ENCODE assay signal across 8 cellular contexts in genomic region chr5:150122158-150122510, GRCh38. TPM values are rescaled to one million over a fixed set of nuclear protein-coding genes. Genes with fewer than 3 reads are reported as not detected.
A peak's percentile ranks its signal among the peaks of the same experiment; 100 is the strongest.
DNase-seq lines count a peak whose midpoint lies in the region; ATAC-seq, FAIRE-seq and TF ChIP-seq lines count a peak whose summit lies in the region.

No MANE protein-coding gene starts in this region.

- SMC1A ChIA-PET in GM12878 (lab: Charles Lee; ENCODE audit: uncharacterized antibody, unreplicated experiment), result interaction anchor here (0.6 to 1.5 kb wide), 7 partner anchors 10 to 302 kb away, joined by 3 to 6 read pairs (median 3); no protein-coding TSS in a partner anchor

- WGBS in GM12878 (ENCODE audit: insufficient coverage, insufficient replicate concordance, low lambda C conversion rate, missing lambda C conversion rate), result 20% methylated on average over 5 of the region's 5 CpGs
- 86% methylated on average over 5 of the region's 5 CpGs for WGBS in smooth muscle cell (ENCODE audit: low lambda C conversion rate)

- H4K20me1 ChIP-seq in DND-41 (ENCODE audit: insufficient read depth, low read length), result no peaks in the 10 kb centered on the region
- H4K20me1 ChIP-seq in GM12878 (ENCODE audit: control insufficient read depth, insufficient read depth), result no peaks in the 10 kb centered on the region
- no peaks in the 10 kb centered on the region for H4K20me1 ChIP-seq in smooth muscle cell (ENCODE audit: low read depth)

- FAIRE-seq in GM12878 (lab: Jason Lieb, UNC), result no peak

- no peaks in the 10 kb centered on the region for H3K9me3 ChIP-seq in DND-41 (ENCODE audit: insufficient read depth, low read length, severe bottlenecking)
- H3K9me3 ChIP-seq in MG63, result no peaks in the 10 kb centered on the region
- H3K9me3 ChIP-seq in GM12878 (replicated peaks; ENCODE audit: control insufficient read depth, insufficient read depth, low read length), result no peaks in the 10 kb centered on the region
- no peaks in the 10 kb centered on the region for H3K9me3 ChIP-seq in smooth muscle cell (replicated peaks; ENCODE audit: low read depth)
- H3K9me3 ChIP-seq in SJCRH30 (replicated peaks), result no peaks in the 10 kb centered on the region

- H3K79me2 ChIP-seq in DND-41 (ENCODE audit: insufficient read depth, low read length), result no peaks in the 10 kb centered on the region
- no peaks in the 10 kb centered on the region for H3K79me2 ChIP-seq in GM12878 (ENCODE audit: control insufficient read depth, insufficient read depth, low read length)
- H3K79me2 ChIP-seq in smooth muscle cell (ENCODE audit: low read depth), result no peaks in the 10 kb centered on the region

- H3K4me2 ChIP-seq in DND-41 (ENCODE audit: insufficient read depth, low read length) (no peak overlapping the region), GM12878 (ENCODE audit: control insufficient read depth, insufficient read depth) (0 out of 2 replicates have a peak overlapping the region, but pooled peaks have one; percentile 9), smooth muscle cell (no peak overlapping the region)

- H3K9ac ChIP-seq in DND-41 (ENCODE audit: low read depth, low read length) (no peak overlapping the region), GM12878 (ENCODE audit: control insufficient read depth, insufficient read depth, low read length) (no peak overlapping the region), smooth muscle cell (ENCODE audit: low read depth) (no peak overlapping the region)

- ATAC-seq in DND-41 (ENCODE audit: insufficient read depth, low read depth) (peak; percentile 67; the same call in 2 of the 3 replicates), GM19467 (IDR thresholded peaks at IDR 0.05; ENCODE audit: unreplicated experiment) (peak; percentile 67), GM12878 (peak; percentile 95)
- no peak for ATAC-seq in activated CD4-positive, CD25-positive, alpha-beta regulatory T cell treated with anti-CD3 and anti-CD28 coated beads, Interleukin-2, amount 50 U/mL, for 24 hours

- H3K27ac ChIP-seq in DND-41 (ENCODE audit: low read length) (no peak overlapping the region), GM12878 (ENCODE audit: control insufficient read depth, insufficient read depth) (no peak overlapping the region), smooth muscle cell (ENCODE audit: low read depth) (peak overlapping the region; percentile 38), SJCRH30 (no peak overlapping the region)

- in situ Hi-C loops in GM12878 (cut with MboI), result no loop called here

- H3K27me3 ChIP-seq in DND-41 (ENCODE audit: insufficient read depth, low read length, poor library complexity), result no peaks in the 10 kb centered on the region
- H3K27me3 ChIP-seq in MG63, result no peaks in the 10 kb centered on the region
- no peaks in the 10 kb centered on the region for H3K27me3 ChIP-seq in GM12878 (replicated peaks in 1 of 2; ENCODE audit: control insufficient read depth in 2 of 2, insufficient read depth in 2 of 2, low read length in 1 of 2)
- no peaks in the 10 kb centered on the region for H3K27me3 ChIP-seq in smooth muscle cell (ENCODE audit: low read depth)
- H3K27me3 ChIP-seq in SJCRH30, result no peaks in the 10 kb centered on the region

- TF ChIP-seq POLR2A in GM12878 (IDR thresholded peaks at IDR 0.05; ENCODE audit: low read depth, low read length), result no peak

- H3K36me3 ChIP-seq in DND-41 (ENCODE audit: insufficient read depth, low read length) (no peaks in the 10 kb centered on the region), MG63 (peaks cover 28% of the 10 kb centered on the region), GM12878 (ENCODE audit: control insufficient read depth in 2 of 2, insufficient read depth in 2 of 2, low read length in 1 of 2) (no peaks in the 10 kb centered on the region), smooth muscle cell (ENCODE audit: low read depth) (no peaks in the 10 kb centered on the region), SJCRH30 (no peaks in the 10 kb centered on the region)

- no peak overlapping the region for H3K4me3 ChIP-seq in DND-41 (ENCODE audit: low read depth in 1 of 2, low read length in 2 of 2)
- H3K4me3 ChIP-seq in MG63, result no peak overlapping the region
- no peak overlapping the region for H3K4me3 ChIP-seq in GM12878
- H3K4me3 ChIP-seq in smooth muscle cell, result no peak overlapping the region
- H3K4me3 ChIP-seq in SJCRH30, result no peak overlapping the region

- peak; percentile 60 for TF ChIP-seq RAD21 in GM12878 (IDR thresholded peaks at IDR 0.05; ENCODE audit: insufficient read depth, low read depth, low read length)

- peaks cover 52% of the 10 kb centered on the region for H3F3A ChIP-seq in smooth muscle cell (ENCODE audit: low read depth)

- DNase-seq in DND-41, result no peak
- DNase-seq in MG63, result peak; percentile 33
- no peak for DNase-seq in GM12878 (ENCODE audit: low read depth, low spot score)
- DNase-seq in smooth muscle cell (lab: John Stamatoyannopoulos, UW; ENCODE audit: unreplicated experiment), result no peak
- no peak for DNase-seq in SJCRH30
- DNase-seq in HEK293T (ENCODE audit: extremely low spot score), result no peak

- intact Hi-C loops in GM12878 (cut with micrococcal nuclease; ENCODE audit: unreplicated experiment), result no loop called here

- POLR2A ChIA-PET in GM12878 (lab: Charles Lee), result no interaction called here
- POLR2A ChIA-PET in HEK293T (lab: Yijun Ruan, JAX), result no interaction called here

- no peaks in the 10 kb centered on the region for H3K4me1 ChIP-seq in DND-41 (ENCODE audit: insufficient read depth, low read length)
- no peaks in the 10 kb centered on the region for H3K4me1 ChIP-seq in GM12878 (ENCODE audit: control insufficient read depth, insufficient read depth, low read length)
- H3K4me1 ChIP-seq in smooth muscle cell (ENCODE audit: low read depth), result no peaks in the 10 kb centered on the region
- no peaks in the 10 kb centered on the region for H3K4me1 ChIP-seq in SJCRH30

- CTCF ChIA-PET in GM12878 (lab: Yijun Ruan, JAX), result interaction anchor here (0.7 to 2.6 kb wide), 24 partner anchors 9 to 316 kb away, joined by 3 to 17 read pairs (median 4); no protein-coding TSS in a partner anchor
- CTCF ChIA-PET in HEK293T (lab: Yijun Ruan, JAX), result interaction anchor here (1.2 to 1.5 kb wide), 3 partner anchors 9 to 40 kb away, joined by 3 to 4 read pairs (median 3); no protein-coding TSS in a partner anchor

- RAD21 ChIA-PET in GM12878 (lab: Charles Lee; ENCODE audit: unreplicated experiment), result interaction anchor here (0.6 to 1.7 kb wide), 7 partner anchors 40 to 146 kb away, joined by 3 to 4 read pairs (median 4); no protein-coding TSS in a partner anchor

- TF ChIP-seq EP300 in GM12878 (IDR thresholded peaks at IDR 0.05; ENCODE audit: borderline replicate concordance in 1 of 2, control insufficient read depth in 1 of 2, low read depth in 2 of 2, low read length in 2 of 2), result no peak

- TF ChIP-seq CTCF in DND-41 (IDR thresholded peaks at IDR 0.05; ENCODE audit: borderline replicate concordance, extremely low read depth, low read length, poor library complexity, severe bottlenecking), result peak; percentile 41
- peak; percentile 60 to 67 (median 63) for TF ChIP-seq CTCF in GM12878 (IDR thresholded peaks at IDR 0.05 in 2 of 3, conservative IDR thresholded peaks at IDR 0.05 in 1 of 3; ENCODE audit: control insufficient read depth in 2 of 3, extremely low read depth in 1 of 3, insufficient read depth in 1 of 3, low read depth in 3 of 3, low read length in 3 of 3)
- TF ChIP-seq CTCF in smooth muscle cell (IDR thresholded peaks at IDR 0.05; ENCODE audit: borderline replicate concordance, insufficient read depth, poor library complexity, severe bottlenecking), result no peak

- BruUV-seq in GM12878 (replicated peaks; lab: Mats Ljungman, UMichigan), result no TSS peak

- H2AFZ ChIP-seq in DND-41 (ENCODE audit: low read depth, low read length) (no peak overlapping the region), GM12878 (ENCODE audit: control insufficient read depth, low read depth, low read length) (peak overlapping the region; percentile 56), smooth muscle cell (ENCODE audit: low read depth) (no peak overlapping the region)

RNA-seq across cellular contexts. Expression of gene PDGFRB, which starts 33.5 kb away (rescaled TPM):
- 6.1 and 10.4 TPM in 2 replicates for total RNA-seq in MG63 (2014; rRNA removed; shearing (Covaris generic); ENCODE audit: low replicate concordance)
- 33.8 and 34.4 TPM in 2 replicates for total RNA-seq in GM12878 (2013; cell fraction: nucleolus; rRNA removed)
- total RNA-seq in GM12878 (2014; rRNA removed) (1.8 and 3.0 TPM in 2 replicates), GM12878 (2014; rRNA removed; fragmentation: Illumina TruSeq; extraction: Trizol) (1.2 and 1.4 TPM in 2 replicates), GM12878 (2021) (2.2 and 3.3 TPM in 2 replicates), smooth muscle cell (362 and 370 TPM in 2 replicates)
- polyA plus RNA-seq in GM12878 (2011; ENCODE audit: low read depth), result 0.93 TPM
- polyA plus RNA-seq in GM12878 (2011; rRNA removed) (0.64 and 0.65 TPM in 2 replicates), GM12878 (2014; fragmentation: Illumina TruSeq; extraction: Trizol) (0.41 and 0.90 TPM in 2 replicates), GM12878 (2014; fragmentation: Nextera tagmentation; extraction: Ambion mirVana) (under 1 TPM; 0.02 to 0.16 TPM), GM12878 (2014; rRNA removed) (0.94 and 2.1 TPM in 2 replicates), GM12878 (2016; fragmentation: Nextera tagmentation; extraction: Ambion mirVana) (1 to 10 TPM; 1.5 to 1.7 TPM), smooth muscle cell (390 and 522 TPM in 2 replicates)
- polyA plus RNA-seq in GM12878 (2011; cell fraction: cytosol; rRNA removed), result 0.87 and 1.5 TPM in 2 replicates
- polyA plus RNA-seq in GM12878 (2011; cell fraction: nucleus; rRNA removed), result 2.1 and 4.4 TPM in 2 replicates
- 2.0 and 2.7 TPM in 2 replicates for polyA plus RNA-seq in GM12878 (2012)
- polyA minus RNA-seq in GM12878 (2011; rRNA and poly(A)+ RNA removed), result 2.6 and 2.8 TPM in 2 replicates
- polyA minus RNA-seq in GM12878 (2011; cell fraction: cytosol; rRNA and poly(A)+ RNA removed), result 0.94 and 1.6 TPM in 2 replicates
- polyA minus RNA-seq in GM12878 (2011; cell fraction: nucleus; rRNA and poly(A)+ RNA removed), result 2.8 and 4.2 TPM in 2 replicates
- total RNA-seq in SJCRH30 (2014; rRNA removed; shearing (Covaris generic)), result 4.7 and 7.2 TPM in 2 replicates

RNA-seq across cellular contexts. Expression of gene CSF1R, which starts 35.8 kb away (rescaled TPM):
- total RNA-seq in MG63 (2014; rRNA removed; shearing (Covaris generic); ENCODE audit: low replicate concordance), result 0.26 TPM in 1 of 2 replicates, not detected in the other
- 9.9 TPM in 2 replicates for total RNA-seq in GM12878 (2013; cell fraction: nucleolus; rRNA removed)
- total RNA-seq in GM12878 (2014; rRNA removed) (2.0 and 2.4 TPM in 2 replicates), GM12878 (2014; rRNA removed; fragmentation: Illumina TruSeq; extraction: Trizol) (0.63 and 0.69 TPM in 2 replicates), GM12878 (2021) (3.6 and 4.4 TPM in 2 replicates), smooth muscle cell (3.9 and 6.2 TPM in 2 replicates)
- polyA plus RNA-seq in GM12878 (2011; ENCODE audit: low read depth), result 0.34 TPM
- polyA plus RNA-seq in GM12878 (2011; rRNA removed) (0.73 and 1.7 TPM in 2 replicates), GM12878 (2014; fragmentation: Illumina TruSeq; extraction: Trizol) (0.97 and 2.3 TPM in 2 replicates), GM12878 (2014; fragmentation: Nextera tagmentation; extraction: Ambion mirVana) (under 1 TPM; 0.35 to 0.38 TPM), GM12878 (2014; rRNA removed) (2.8 and 3.2 TPM in 2 replicates), GM12878 (2016; fragmentation: Nextera tagmentation; extraction: Ambion mirVana) (under 1 TPM; 0.47 to 0.79 TPM), smooth muscle cell (2.2 and 12.9 TPM in 2 replicates)
- polyA plus RNA-seq in GM12878 (2011; cell fraction: cytosol; rRNA removed), result 2.0 and 2.1 TPM in 2 replicates
- 2.5 and 3.6 TPM in 2 replicates for polyA plus RNA-seq in GM12878 (2011; cell fraction: nucleus; rRNA removed)
- 0.64 and 0.76 TPM in 2 replicates for polyA plus RNA-seq in GM12878 (2012)
- polyA minus RNA-seq in GM12878 (2011; rRNA and poly(A)+ RNA removed), result 2.0 and 3.2 TPM in 2 replicates
- polyA minus RNA-seq in GM12878 (2011; cell fraction: cytosol; rRNA and poly(A)+ RNA removed), result 0.80 and 0.83 TPM in 2 replicates
- 0.48 and 1.2 TPM in 2 replicates for polyA minus RNA-seq in GM12878 (2011; cell fraction: nucleus; rRNA and poly(A)+ RNA removed)
- total RNA-seq in SJCRH30 (2014; rRNA removed; shearing (Covaris generic)), result 0.06 and 0.13 TPM in 2 replicates

RNA-seq across cellular contexts. Expression of gene CDX1, which starts 44.4 kb away (rescaled TPM):
- 0.07 TPM in 1 of 2 replicates, not detected in the other for total RNA-seq in MG63 (2014; rRNA removed; shearing (Covaris generic); ENCODE audit: low replicate concordance)
- total RNA-seq in GM12878 (2013; cell fraction: nucleolus; rRNA removed), result not detected in 2 replicates
- total RNA-seq in GM12878 (2014; rRNA removed) (not detected in 2 replicates), GM12878 (2014; rRNA removed; fragmentation: Illumina TruSeq; extraction: Trizol) (not detected in 2 replicates), GM12878 (2021) (not detected in 2 replicates), smooth muscle cell (1.4 and 3.9 TPM in 2 replicates)
- not detected for polyA plus RNA-seq in GM12878 (2011; ENCODE audit: low read depth)
- polyA plus RNA-seq in GM12878 (2011; rRNA removed) (not detected in 2 replicates), GM12878 (2014; fragmentation: Illumina TruSeq; extraction: Trizol) (not detected in 2 replicates), GM12878 (2014; fragmentation: Nextera tagmentation; extraction: Ambion mirVana) (not detected), GM12878 (2014; rRNA removed) (not detected in 2 replicates), GM12878 (2016; fragmentation: Nextera tagmentation; extraction: Ambion mirVana) (not detected), smooth muscle cell (5.0 and 8.5 TPM in 2 replicates)
- not detected in 2 replicates for polyA plus RNA-seq in GM12878 (2011; cell fraction: cytosol; rRNA removed)
- polyA plus RNA-seq in GM12878 (2011; cell fraction: nucleus; rRNA removed), result not detected in 2 replicates
- not detected in 2 replicates for polyA plus RNA-seq in GM12878 (2012)
- polyA minus RNA-seq in GM12878 (2011; rRNA and poly(A)+ RNA removed), result not detected in 2 replicates
- not detected in 2 replicates for polyA minus RNA-seq in GM12878 (2011; cell fraction: cytosol; rRNA and poly(A)+ RNA removed)
- not detected in 2 replicates for polyA minus RNA-seq in GM12878 (2011; cell fraction: nucleus; rRNA and poly(A)+ RNA removed)
- not detected in 2 replicates for total RNA-seq in SJCRH30 (2014; rRNA removed; shearing (Covaris generic))

Comparison
In these comparisons a context has a peak if more than half of its experiments do, and no peak if none do; other contexts are left out.
1. ATAC-seq: peak in DND-41 (single experiment), GM19467 (single experiment) and GM12878 (single experiment); none in activated CD4-positive, CD25-positive, alpha-beta regulatory T cell treated with anti-CD3 and anti-CD28 coated beads, Interleukin-2, amount 50 U/mL, for 24 hours (0 of 2).
2. RNA of gene PDGFRB, which starts 33.5 kb away (total RNA-seq): 362 to 370 TPM in smooth muscle cell; 6.1 to 10.4 TPM in MG63, 4.7 to 7.2 TPM in SJCRH30 and 1.2 to 34.4 TPM in GM12878; every median in the first group is over 10 times any median in the second.